Comparison of ENCODE assay signal across 10 cellular contexts in the genomic region with DNA sequence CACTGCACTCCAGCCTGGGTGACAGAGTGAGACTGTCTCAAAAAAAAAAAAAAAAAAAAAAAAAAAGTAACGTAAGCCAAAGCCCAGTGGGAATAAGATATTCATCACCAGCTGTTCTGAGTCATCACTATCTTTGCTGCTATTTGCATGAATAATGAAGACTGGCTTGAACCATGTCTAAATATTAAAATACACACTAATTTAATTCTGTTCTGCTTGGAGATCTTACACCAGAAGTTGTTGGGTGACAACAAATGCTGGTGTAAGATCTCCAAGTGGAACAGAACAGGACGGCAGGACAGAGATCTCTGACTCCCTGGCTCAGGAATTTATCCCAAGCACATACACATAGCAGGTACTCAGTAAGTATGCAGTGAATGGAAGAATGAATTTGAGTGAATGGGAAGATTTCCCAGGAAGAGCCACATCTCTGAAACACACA. TPM values are rescaled to one million over a fixed set of nuclear protein-coding genes. Genes with fewer than 3 reads are reported as not detected.
DNase-seq lines count a peak whose midpoint lies in the region; ATAC-seq, FAIRE-seq and TF ChIP-seq lines count a peak whose summit lies in the region.
"Had no signal": no experiment of that assay in that cellular context is flagged by ENCODE, and none has a peak within 500 bp of the region (broad histone marks: within the 10 kb centered on the region; RNA-seq: fewer than 3 reads in every experiment).

No MANE protein-coding gene starts in this region.

- H3K36me3 ChIP-seq in BJ (ENCODE audit: control insufficient read depth, insufficient read depth, low read length) (no peaks in the 10 kb centered on the region), adipocyte (ENCODE audit: control insufficient read depth, insufficient read depth, low read length, severe bottlenecking) (no peaks in the 10 kb centered on the region), keratinocyte (ENCODE audit: control insufficient read depth in 2 of 2, extremely low read depth in 1 of 2, insufficient read depth in 2 of 2, low read length in 2 of 2) (no peaks in the 10 kb centered on the region)

- H3K79me2 ChIP-seq in keratinocyte (ENCODE audit: control insufficient read depth, insufficient read depth, low read length): no peaks in the 10 kb centered on the region

- no peak for TF ChIP-seq CTCF in BJ (IDR thresholded peaks at IDR 0.05; ENCODE audit: insufficient read depth, low read depth, low read length)
- no peak for TF ChIP-seq CTCF in keratinocyte (optimal IDR thresholded peaks at IDR 0.05 in 1 of 3, IDR thresholded peaks at IDR 0.05 in 1 of 3, conservative IDR thresholded peaks at IDR 0.05 in 1 of 3; ENCODE audit: extremely low read depth in 1 of 3, insufficient read depth in 2 of 3, low read length in 3 of 3)

- H3K4me1 ChIP-seq in adipocyte (ENCODE audit: control insufficient read depth, insufficient read depth, low read length): peaks cover 11% of the 10 kb centered on the region
- H3K4me1 ChIP-seq in keratinocyte (ENCODE audit: control insufficient read depth, extremely low read depth, insufficient read depth, low read length): peaks cover 20% of the 10 kb centered on the region

- no peak overlapping the region for H3K4me3 ChIP-seq in BJ (ENCODE audit: low read depth, low read length)
- H3K4me3 ChIP-seq in adipocyte (ENCODE audit: low read length): no peak overlapping the region
- no peak overlapping the region for H3K4me3 ChIP-seq in keratinocyte (ENCODE audit: control insufficient read depth in 2 of 3, extremely low read depth in 1 of 3, insufficient read depth in 2 of 3, low read depth in 1 of 3, low read length in 3 of 3)

- no peaks in the 10 kb centered on the region for H3K9me3 ChIP-seq in adipocyte (ENCODE audit: control insufficient read depth, low read length)
- H3K9me3 ChIP-seq in keratinocyte (ENCODE audit: control insufficient read depth, low read depth, low read length): no peaks in the 10 kb centered on the region

- H3K9ac ChIP-seq in adipocyte (ENCODE audit: low read length) (no peak overlapping the region), keratinocyte (ENCODE audit: control insufficient read depth, extremely low read depth, insufficient read depth, low read length) (no peak overlapping the region)

- dilution Hi-C loops in keratinocyte (cut with MboI; ENCODE audit: extremely low pct_ligation_motif_present, low sequenced_read_pairs): no loop called here

- no peak overlapping the region for H2AFZ ChIP-seq in keratinocyte (ENCODE audit: control insufficient read depth, low read length)

- no peaks in the 10 kb centered on the region for H4K20me1 ChIP-seq in keratinocyte (ENCODE audit: control insufficient read depth, extremely low read depth, insufficient read depth, low read length)

- H3K27ac ChIP-seq in keratinocyte (ENCODE audit: control insufficient read depth, insufficient read depth, low read length): peak overlapping the region; percentile 47

- H3K9me1 ChIP-seq in keratinocyte (ENCODE audit: control insufficient read depth, extremely low read depth, insufficient read depth, low read length): no peaks in the 10 kb centered on the region

- POLR2A ChIA-PET in BJ (lab: Charles Lee): no interaction called here

- CTCF ChIA-PET in BJ (lab: Yijun Ruan, JAX): no interaction called here

- peak; percentile 32 for FAIRE-seq in keratinocyte (lab: Jason Lieb, UNC)

- H3K27me3 ChIP-seq in BJ (ENCODE audit: control insufficient read depth, insufficient read depth, low read length) (peaks cover 1% of the 10 kb centered on the region), adipocyte (replicated peaks; ENCODE audit: control insufficient read depth, insufficient read depth, low read length) (peaks cover 29% of the 10 kb centered on the region), keratinocyte (ENCODE audit: control insufficient read depth, extremely low read depth, insufficient read depth, low read length) (peaks cover 4% of the 10 kb centered on the region)

- no peak for ATAC-seq in GM19467 (IDR thresholded peaks at IDR 0.05; ENCODE audit: unreplicated experiment)
- no peak for ATAC-seq in GM21381 (IDR thresholded peaks at IDR 0.05; ENCODE audit: unreplicated experiment)

- H3K4me2 ChIP-seq in keratinocyte (ENCODE audit: control insufficient read depth, extremely low read depth, insufficient read depth, low read depth, low read length): peak overlapping the region; percentile 44

- DNase-seq in BJ (ENCODE audit: low read depth) (peak; percentile 26), LHCN-M2 (ENCODE audit: low read depth) (peak; percentile 81), adipocyte (ENCODE audit: low read depth) (peak; percentile 56), keratinocyte (ENCODE audit: low read depth, low spot score) (no peak), LoVo (ENCODE audit: low spot score) (no peak), nucleus accumbens (lab: John Stamatoyannopoulos, UW) (no peak)
- DNase-seq: activated gamma-delta T cell treated with Interleukin-2 at 50 U/mL for 16 hours, hippocampal formation had no signal

RNA-seq across cellular contexts. Expression of a gene that starts 19.6 kb away (rescaled TPM):
- polyA plus RNA-seq in BJ (2011; rRNA removed) (not detected in 2 replicates), keratinocyte (0.16 to 0.46 TPM (median 0.31 TPM) in 3 replicates)
- not detected in 2 replicates for polyA minus RNA-seq in BJ (2011; rRNA and poly(A)+ RNA removed)
- not detected in 2 replicates for total RNA-seq in LHCN-M2 (2014; rRNA removed)
- 0.28 TPM for polyA plus RNA-seq in LHCN-M2 (2012)
- polyA plus RNA-seq in keratinocyte (2011; ENCODE audit: low read depth): 0.56 TPM
- polyA plus RNA-seq in keratinocyte (2011; cell fraction: cytosol; rRNA removed): 0.05 and 0.27 TPM in 2 replicates
- polyA plus RNA-seq in keratinocyte (2011; cell fraction: nucleus; rRNA removed): 0.66 and 0.73 TPM in 2 replicates
- polyA plus RNA-seq in keratinocyte (2012; ENCODE audit: low replicate concordance): 0.63 and 1.1 TPM in 2 replicates
- polyA minus RNA-seq in keratinocyte: 0.36 to 0.99 TPM (median 0.39 TPM) in 3 replicates
- not detected for polyA minus RNA-seq in keratinocyte (2011; cell fraction: cytosol; rRNA and poly(A)+ RNA removed)
- polyA minus RNA-seq in keratinocyte (2011; cell fraction: nucleus; rRNA and poly(A)+ RNA removed): 0.42 and 1.7 TPM in 2 replicates

Comparison
In these comparisons a context has a peak if more than half of its experiments do, and no peak if none do; other contexts are left out.
1. DNase-seq: peak in BJ (single experiment), LHCN-M2 (single experiment) and adipocyte (single experiment); none in keratinocyte (single experiment), LoVo (single experiment) and nucleus accumbens (0 of 56).